ENCODE assay signal across 8 cellular contexts in the genomic region with DNA sequence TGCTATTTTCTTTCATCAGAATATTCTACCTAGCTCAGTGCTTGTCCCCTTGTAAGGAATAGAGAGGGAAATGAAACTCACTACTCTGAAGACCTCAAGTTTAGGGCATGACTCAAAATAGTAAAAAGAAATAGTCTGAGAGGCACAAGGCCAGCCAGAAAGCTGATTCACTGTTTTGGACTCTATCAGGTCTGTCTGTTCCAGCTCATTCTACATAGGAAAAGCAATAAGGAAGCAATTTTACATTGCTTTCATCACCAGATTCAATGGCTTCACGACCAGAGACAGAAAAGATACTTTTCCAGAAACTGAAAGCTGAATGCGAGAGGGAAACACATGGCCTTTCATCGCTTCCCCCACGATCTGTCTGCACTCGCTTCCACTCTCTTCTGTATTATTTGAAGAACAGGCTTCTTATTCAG.
DNase-seq lines count a peak whose midpoint lies in the region; ATAC-seq, FAIRE-seq and TF ChIP-seq lines count a peak whose summit lies in the region.

No MANE protein-coding gene starts in this region.

- dilution Hi-C loops in endothelial cell of umbilical vein (cut with MboI; ENCODE audit: extremely low pct_ligation_motif_present, low sequenced_read_pairs): no loop called here

- no peaks in the 10 kb centered on the region for H3K36me3 ChIP-seq in endothelial cell of umbilical vein (ENCODE audit: control insufficient read depth in 2 of 2, extremely low read depth in 1 of 2, insufficient read depth in 2 of 2, low read length in 2 of 2)
- H3K36me3 ChIP-seq in small intestine (ENCODE audit: control insufficient read depth in 2 of 2, insufficient read depth in 2 of 2, low read length in 2 of 2): no peaks in the 10 kb centered on the region
- no peaks in the 10 kb centered on the region for H3K36me3 ChIP-seq in PC-9 (ENCODE audit: low read depth)

- no peaks in the 10 kb centered on the region for H3K27me3 ChIP-seq in endothelial cell of umbilical vein (ENCODE audit: control insufficient read depth in 2 of 2, insufficient read depth in 2 of 2, low read length in 2 of 2)
- H3K27me3 ChIP-seq in small intestine (ENCODE audit: control insufficient read depth in 2 of 2, insufficient read depth in 2 of 2, low read length in 2 of 2): no peaks in the 10 kb centered on the region
- H3K27me3 ChIP-seq in PC-9 (ENCODE audit: insufficient read depth, low read depth): no peaks in the 10 kb centered on the region

- H2AFZ ChIP-seq in endothelial cell of umbilical vein (ENCODE audit: low read depth, low read length) (peak overlapping the region; percentile 25), PC-9 (no peak overlapping the region)

- H3F3A ChIP-seq in PC-9 (ENCODE audit: insufficient read depth, low read depth): no peaks in the 10 kb centered on the region

- no peaks in the 10 kb centered on the region for H3K9me1 ChIP-seq in endothelial cell of umbilical vein (replicated peaks; ENCODE audit: control insufficient read depth, extremely low read depth, insufficient read depth, low read length)

- intact Hi-C loops in endothelial cell of umbilical vein (cut with micrococcal nuclease) (loop anchor here (2.0 kb wide), 1 partner anchor 61 kb away; no protein-coding TSS in a partner anchor), PC-9 (cut with micrococcal nuclease; ENCODE audit: unreplicated experiment) (no loop called here)

- TF ChIP-seq CTCF in endothelial cell of umbilical vein (IDR thresholded peaks at IDR 0.05; ENCODE audit: extremely low read depth in 1 of 2, insufficient read depth in 1 of 2, low read depth in 1 of 2, low read length in 2 of 2): no peak
- TF ChIP-seq CTCF in PC-9 (conservative IDR thresholded peaks at IDR 0.05): no peak

- DNase-seq in AG08395 (ENCODE audit: low spot score) (peak; percentile 81), endothelial cell of umbilical vein (ENCODE audit: low read depth, low spot score) (peak; percentile 93), small intestine (peak; percentile 27), SW480 (ENCODE audit: low spot score) (no peak), PC-9 (no peak)
- DNase-seq in stimulated activated CD4-positive, alpha-beta T cell treated with anti-CD3 and anti-CD28 coated beads, Interleukin-15, amount 100 ng/mL, for 24 hours: no peak

- H3K9me3 ChIP-seq in endothelial cell of umbilical vein (replicated peaks; ENCODE audit: control insufficient read depth, insufficient read depth, low read length): no peaks in the 10 kb centered on the region
- H3K9me3 ChIP-seq in small intestine (ENCODE audit: control insufficient read depth, low read depth): no peaks in the 10 kb centered on the region
- no peaks in the 10 kb centered on the region for H3K9me3 ChIP-seq in PC-9 (ENCODE audit: insufficient read depth, low read depth)

- FAIRE-seq in endothelial cell of umbilical vein (lab: Jason Lieb, UNC) (peak; percentile 78), small intestine (lab: Jason Lieb, UNC) (no peak)

- H3K4me1 ChIP-seq in endothelial cell of umbilical vein (ENCODE audit: control insufficient read depth, extremely low read depth, insufficient read depth, low read length) (peaks cover 10% of the 10 kb centered on the region), small intestine (ENCODE audit: control insufficient read depth in 2 of 2, insufficient read depth in 1 of 2, low read depth in 1 of 2, low read length in 1 of 2) (no peaks in the 10 kb centered on the region), PC-9 (replicated peaks; ENCODE audit: insufficient read depth) (no peaks in the 10 kb centered on the region)

- ATAC-seq in GM21360 (IDR thresholded peaks at IDR 0.05; ENCODE audit: unreplicated experiment) (peak; percentile 100), HG03558 (IDR thresholded peaks at IDR 0.05; ENCODE audit: extremely low read depth, unreplicated experiment) (peak; percentile 99)

- POLR2A ChIA-PET in endothelial cell of umbilical vein (lab: Charles Lee): interaction anchor here (0.5 to 0.6 kb wide), 2 partner anchors 10 to 17 kb away, joined by 3 read pairs; no protein-coding TSS in a partner anchor
- POLR2A ChIA-PET in PC-9 (lab: Charles Lee; ENCODE audit: unreplicated experiment): no interaction called here

- peak overlapping the region in 1 of 3 experiments; percentile 3 for H3K4me3 ChIP-seq in endothelial cell of umbilical vein (replicated peaks in 1 of 3; ENCODE audit: insufficient read depth in 1 of 3, low read depth in 1 of 3, low read length in 3 of 3)
- no peak overlapping the region for H3K4me3 ChIP-seq in small intestine (ENCODE audit: low read depth in 1 of 2, low read length in 2 of 2)
- no peak overlapping the region for H3K4me3 ChIP-seq in PC-9

- BruUV-seq in endothelial cell of umbilical vein (replicated peaks; lab: Mats Ljungman, UMichigan) (no TSS peak), PC-9 (replicated peaks; lab: Mats Ljungman, UMichigan) (no TSS peak)

- H3K79me2 ChIP-seq in endothelial cell of umbilical vein (ENCODE audit: control insufficient read depth, insufficient read depth, low read length) (no peaks in the 10 kb centered on the region), PC-9 (ENCODE audit: low read depth) (no peaks in the 10 kb centered on the region)

- WGBS in small intestine, 3 donors: 29 to 37% (median 31%) methylated on average over 5 of the region's 5 CpGs

- H3K9me2 ChIP-seq in PC-9 (ENCODE audit: insufficient read depth): no peaks in the 10 kb centered on the region

- H4K20me1 ChIP-seq in endothelial cell of umbilical vein (replicated peaks; ENCODE audit: control insufficient read depth, extremely low read depth, insufficient read depth, low read length) (no peaks in the 10 kb centered on the region), PC-9 (ENCODE audit: insufficient read depth) (no peaks in the 10 kb centered on the region)

- TF ChIP-seq POLR2A in endothelial cell of umbilical vein (IDR thresholded peaks at IDR 0.05; ENCODE audit: low read depth, low read length): no peak

- peak overlapping the region; percentile 37 for H3K27ac ChIP-seq in endothelial cell of umbilical vein (ENCODE audit: insufficient read depth, low read depth, low read length)
- H3K27ac ChIP-seq in small intestine (ENCODE audit: low read depth in 1 of 2, low read length in 1 of 2): peak overlapping the region in 1 of 2 donors; percentile 32
- H3K27ac ChIP-seq in PC-9: no peak overlapping the region

- H3K9ac ChIP-seq in endothelial cell of umbilical vein (replicated peaks; ENCODE audit: extremely low read depth, insufficient read depth, low read length): peak overlapping the region; percentile 17

- H3K4me2 ChIP-seq in endothelial cell of umbilical vein (ENCODE audit: insufficient read depth, low read length) (peak overlapping the region; percentile 56), PC-9 (no peak overlapping the region)

- CTCF ChIA-PET in endothelial cell of umbilical vein (lab: Charles Lee) (interaction anchor here (0.7 to 4.7 kb wide), 11 partner anchors 8 to 183 kb away, joined by 3 to 19 read pairs (median 7); no protein-coding TSS in a partner anchor), PC-9 (lab: Charles Lee) (no interaction called here)

TF ChIP-seq in endothelial cell of umbilical vein, 7 proteins besides CTCF, POLR2A, EP300 and RAD21:
- TF ChIP-seq JUN (IDR thresholded peaks at IDR 0.05; ENCODE audit: borderline replicate concordance, insufficient read depth, insufficient read length, low read depth) (no peak), MYC (IDR thresholded peaks at IDR 0.05; ENCODE audit: low read depth, low read length) (no peak), GATA2 (IDR thresholded peaks at IDR 0.05; ENCODE audit: insufficient read depth, insufficient read length, low read depth, low read length) (no peak), EZH2 (IDR thresholded peaks at IDR 0.05; ENCODE audit: borderline replicate concordance, low read depth, low read length, severe bottlenecking) (no peak), MAX (IDR thresholded peaks at IDR 0.05; ENCODE audit: insufficient read depth, insufficient read length) (no peak), POLR2AphosphoS5 (IDR thresholded peaks at IDR 0.05; ENCODE audit: insufficient read depth, low read depth, low read length) (no peak), FOS (IDR thresholded peaks at IDR 0.05; ENCODE audit: borderline replicate concordance, insufficient read depth, low read length) (no peak)

Comparison
In these comparisons a context has a peak if more than half of its experiments do, and no peak if none do; other contexts are left out.
1. DNase-seq: peak in AG08395 (single experiment), endothelial cell of umbilical vein (single experiment) and small intestine (single experiment); none in SW480 (single experiment), stimulated activated CD4-positive, alpha-beta T cell treated with anti-CD3 and anti-CD28 coated beads, Interleukin-15, amount 100 ng/mL, for 24 hours (single experiment) and PC-9 (0 of 2).